1 cellular context compared by ENCODE assay signal in genomic region chr11:16184588-16184987, GRCh38.
TF ChIP-seq lines count a peak whose summit lies in the region.

No MANE protein-coding gene starts in this region.

TF ChIP-seq in IMR-90, 13 proteins besides CTCF, POLR2A, EP300 and RAD21 (continued from another document):
- TF ChIP-seq USF2 (IDR thresholded peaks at IDR 0.05; ENCODE audit: low read depth, low read length), result no peak
- TF ChIP-seq NFE2L2 (IDR thresholded peaks at IDR 0.05; ENCODE audit: low read depth, low read length), result no peak
- TF ChIP-seq CHD1 (IDR thresholded peaks at IDR 0.05; ENCODE audit: low read depth, low read length), result no peak; the same call in 1 of the 2 replicates
- TF ChIP-seq ELK1 (IDR thresholded peaks at IDR 0.05; ENCODE audit: borderline replicate concordance, low read depth, low read length), result no peak
- TF ChIP-seq RFX5 (IDR thresholded peaks at IDR 0.05; ENCODE audit: low read depth, low read length), result no peak
